In genomic region chr20:14720251-14720650, GRCh38 we compare ENCODE assay signal across 1 cellular context.
TF ChIP-seq lines count a peak whose summit lies in the region.

No MANE protein-coding gene starts in this region.

TF ChIP-seq in GM12878, 131 proteins besides CTCF, POLR2A, EP300 and RAD21:
- TF ChIP-seq NRF1 (conservative IDR thresholded peaks at IDR 0.05; ENCODE audit: low read depth, low read length) (no peak), ZNF384 (IDR thresholded peaks at IDR 0.05; ENCODE audit: borderline replicate concordance, low read depth, low read length) (peak; percentile 51; the same call in 1 of the 2 replicates)
TF ChIP-seq in GM12878: peak in this region for 1.
